In the genomic region with DNA sequence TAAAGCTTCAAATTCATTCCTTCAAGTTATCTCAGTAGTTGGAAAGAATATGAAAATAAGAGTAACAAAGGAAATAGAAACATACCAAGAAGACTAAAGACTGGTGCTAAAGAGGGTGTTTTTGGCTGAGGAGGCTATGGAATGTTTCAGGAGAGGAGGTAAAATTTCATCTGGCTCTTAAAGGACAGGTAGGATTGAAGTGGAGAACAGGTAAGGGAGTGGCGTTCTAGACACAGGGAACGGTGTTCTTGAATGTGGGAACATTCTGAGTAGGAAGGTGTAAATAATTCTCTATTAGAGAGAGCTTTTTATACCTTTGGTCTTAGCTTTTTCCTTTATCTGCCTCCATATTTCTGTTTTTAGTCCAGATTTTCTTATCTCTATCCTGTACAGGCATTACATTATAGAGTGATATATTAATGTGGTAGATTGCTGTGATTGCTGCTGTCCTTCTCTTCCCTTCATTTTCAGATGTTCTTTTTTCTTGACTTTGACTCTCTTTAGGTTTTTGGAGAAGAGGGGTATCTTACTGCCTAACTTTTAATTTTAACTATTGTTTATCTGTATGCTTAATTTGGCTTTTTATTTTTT, we compare ENCODE assay signal across 1 cellular context.
TF ChIP-seq lines count a peak whose summit lies in the region.

No MANE protein-coding gene starts in this region.

TF ChIP-seq in GM23338, 12 proteins besides CTCF, POLR2A, EP300 and RAD21 (continued from another document):
- TF ChIP-seq ZNF462 (CRISPR knock-in tag; IDR thresholded peaks at IDR 0.05) (no peak), ZNF114 (CRISPR knock-in tag; IDR thresholded peaks at IDR 0.05) (no peak), NANOG (IDR thresholded peaks at IDR 0.05; ENCODE audit: borderline replicate concordance) (no peak), ZNF331 (CRISPR knock-in tag; IDR thresholded peaks at IDR 0.05; ENCODE audit: low read depth) (no peak)
- TF ChIP-seq, protein P1, sequence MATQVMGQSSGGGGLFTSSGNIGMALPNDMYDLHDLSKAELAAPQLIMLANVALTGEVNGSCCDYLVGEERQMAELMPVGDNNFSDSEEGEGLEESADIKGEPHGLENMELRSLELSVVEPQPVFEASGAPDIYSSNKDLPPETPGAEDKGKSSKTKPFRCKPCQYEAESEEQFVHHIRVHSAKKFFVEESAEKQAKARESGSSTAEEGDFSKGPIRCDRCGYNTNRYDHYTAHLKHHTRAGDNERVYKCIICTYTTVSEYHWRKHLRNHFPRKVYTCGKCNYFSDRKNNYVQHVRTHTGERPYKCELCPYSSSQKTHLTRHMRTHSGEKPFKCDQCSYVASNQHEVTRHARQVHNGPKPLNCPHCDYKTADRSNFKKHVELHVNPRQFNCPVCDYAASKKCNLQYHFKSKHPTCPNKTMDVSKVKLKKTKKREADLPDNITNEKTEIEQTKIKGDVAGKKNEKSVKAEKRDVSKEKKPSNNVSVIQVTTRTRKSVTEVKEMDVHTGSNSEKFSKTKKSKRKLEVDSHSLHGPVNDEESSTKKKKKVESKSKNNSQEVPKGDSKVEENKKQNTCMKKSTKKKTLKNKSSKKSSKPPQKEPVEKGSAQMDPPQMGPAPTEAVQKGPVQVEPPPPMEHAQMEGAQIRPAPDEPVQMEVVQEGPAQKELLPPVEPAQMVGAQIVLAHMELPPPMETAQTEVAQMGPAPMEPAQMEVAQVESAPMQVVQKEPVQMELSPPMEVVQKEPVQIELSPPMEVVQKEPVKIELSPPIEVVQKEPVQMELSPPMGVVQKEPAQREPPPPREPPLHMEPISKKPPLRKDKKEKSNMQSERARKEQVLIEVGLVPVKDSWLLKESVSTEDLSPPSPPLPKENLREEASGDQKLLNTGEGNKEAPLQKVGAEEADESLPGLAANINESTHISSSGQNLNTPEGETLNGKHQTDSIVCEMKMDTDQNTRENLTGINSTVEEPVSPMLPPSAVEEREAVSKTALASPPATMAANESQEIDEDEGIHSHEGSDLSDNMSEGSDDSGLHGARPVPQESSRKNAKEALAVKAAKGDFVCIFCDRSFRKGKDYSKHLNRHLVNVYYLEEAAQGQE (IDR thresholded peaks at IDR 0.05; ENCODE audit: unreplicated experiment): no peak
